ENCODE assay signal across 9 cellular contexts in the genomic region with DNA sequence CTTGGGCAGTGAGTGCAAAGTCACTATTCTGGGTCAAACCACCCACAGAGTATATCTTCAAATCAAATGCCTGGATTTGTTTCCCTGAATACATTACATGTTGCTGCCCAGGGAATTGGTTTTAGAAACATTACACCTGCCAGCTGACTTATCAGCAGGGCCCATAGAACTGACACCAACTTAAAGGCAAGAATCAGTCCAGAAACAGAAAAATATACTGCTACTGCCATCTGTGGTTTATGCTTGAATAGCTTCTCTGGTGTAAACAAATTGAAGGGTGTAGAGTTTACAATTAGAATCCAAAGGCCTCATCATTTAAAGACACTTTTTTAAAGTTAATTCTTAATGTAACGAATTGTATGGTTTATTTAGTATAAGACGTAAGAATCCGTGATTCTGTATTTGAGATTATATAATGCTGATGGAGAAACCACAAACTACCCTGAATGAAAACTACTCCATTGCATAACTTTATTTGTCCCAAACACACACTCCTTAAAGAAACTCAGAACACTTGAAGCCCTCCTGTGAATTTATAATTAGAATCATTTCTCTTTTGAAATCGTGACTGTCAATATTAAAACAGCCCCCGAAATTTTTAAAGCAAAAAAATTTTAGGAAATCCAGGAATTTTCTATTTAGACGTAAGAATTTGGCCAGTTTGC. TPM values are rescaled to one million over a fixed set of nuclear protein-coding genes. Genes with fewer than 3 reads are reported as not detected.
DNase-seq lines count a peak whose midpoint lies in the region; ATAC-seq, FAIRE-seq and TF ChIP-seq lines count a peak whose summit lies in the region.
"Had no signal": no experiment of that assay in that cellular context is flagged by ENCODE, and none has a peak within 500 bp of the region (broad histone marks: within the 10 kb centered on the region; RNA-seq: fewer than 3 reads in every experiment).

No MANE protein-coding gene starts in this region.

- H3K36me3 ChIP-seq in heart left ventricle (no peaks in the 10 kb centered on the region), H1 (ENCODE audit: control insufficient read depth in 2 of 4, insufficient read depth in 4 of 4, low read length in 3 of 4) (no peaks in the 10 kb centered on the region), upper lobe of left lung (no peaks in the 10 kb centered on the region)

- peak; percentile 40 to 51 for TF ChIP-seq RAD21 in H1 (IDR thresholded peaks at IDR 0.05 in 1 of 2, conservative IDR thresholded peaks at IDR 0.05 in 1 of 2; ENCODE audit: low read depth in 2 of 2, low read length in 2 of 2)

- no peak for TF ChIP-seq EP300 in H1 (IDR thresholded peaks at IDR 0.05; ENCODE audit: borderline replicate concordance in 1 of 2, low read depth in 2 of 2, low read length in 2 of 2)
- TF ChIP-seq EP300 in upper lobe of left lung (IDR thresholded peaks at IDR 0.05), result no peak

- intact Hi-C loops in heart left ventricle (cut with DNase I) (loop anchor here in 1 of 10 donors (10.0 kb wide), 1 partner anchor 480 kb away; the partner anchor contains the start of gene HSPA5), Right ventricle myocardium inferior (cut with DNase I) (no loop called here)

- H2AFZ ChIP-seq in H1 (ENCODE audit: low read length), result no peak overlapping the region

- no peak overlapping the region for H2BK12ac ChIP-seq in H1 (ENCODE audit: low read depth, low read length)

- no peak overlapping the region; a peak in 1 of 4 replicates for H3K4me2 ChIP-seq in H1 (ENCODE audit: insufficient read depth in 1 of 2, low read depth in 2 of 2, low read length in 2 of 2)

- H3K27me3 ChIP-seq in heart left ventricle, result peaks cover 0 to 41% (median 8%) of the 10 kb centered on the region in 9 donors
- H3K27me3 ChIP-seq in H1 (replicated peaks in 1 of 4; ENCODE audit: control insufficient read depth in 3 of 4, extremely low read depth in 1 of 4, insufficient read depth in 3 of 4, low read length in 3 of 4), result no peaks in the 10 kb centered on the region
- peaks cover 0 to under 1% (median 0%) of the 10 kb centered on the region in 4 donors for H3K27me3 ChIP-seq in upper lobe of left lung

- H3K4ac ChIP-seq in H1 (replicated peaks; ENCODE audit: insufficient read length, low read depth, low read length), result no peak overlapping the region

- no peak overlapping the region for H3K14ac ChIP-seq in H1 (ENCODE audit: insufficient read length)

- peak in 7 of 12 donors; percentile 9 to 33 (median 29) for TF ChIP-seq CTCF in heart left ventricle (IDR thresholded peaks at IDR 0.05)
- TF ChIP-seq CTCF in H1 (IDR thresholded peaks at IDR 0.05; ENCODE audit: control extremely low read depth in 1 of 3, insufficient read depth in 1 of 3, low read depth in 1 of 3, low read length in 3 of 3), result peak in 2 of 3 experiments; percentile 23 to 44; a peak in 2 of 4 replicates
- peak in 4 of 6 experiments; percentile 12 to 29 (median 16) for TF ChIP-seq CTCF in upper lobe of left lung (IDR thresholded peaks at IDR 0.05)

- WGBS in heart left ventricle, 4 donors, result 76 to 83% (median 81%) methylated on average over 6 of the region's 6 CpGs
- WGBS in H1 (ENCODE audit: extremely low coverage in 1 of 2, insufficient coverage in 1 of 2, insufficient read length in 1 of 2, insufficient replicate concordance in 2 of 2, low coverage in 1 of 2, low lambda C conversion rate in 2 of 2, missing lambda C conversion rate in 1 of 2), 2 experiments, result 31% methylated on average over 6 of the region's 6 CpGs; no CpG with 5 or more reads in 1 of the 2 experiments
- WGBS in upper lobe of left lung, 2 donors, result 58 to 67% methylated on average over 6 of the region's 6 CpGs

- H3K23ac ChIP-seq in H1 (ENCODE audit: insufficient read length), result no peak overlapping the region

- no peak overlapping the region for H3K18ac ChIP-seq in H1 (ENCODE audit: extremely low read depth, low read length)

- H3K9ac ChIP-seq in H1 (replicated peaks in 1 of 4; ENCODE audit: extremely low read depth in 1 of 4, low read depth in 3 of 4, low read length in 3 of 4), result no peak overlapping the region

- DNase-seq in heart left ventricle (no peak), Right ventricle myocardium inferior (ENCODE audit: missing footprints) (no peak), NCI-H2107 treated with DMSO at 0.1 percent for 48 hours (lab: John Stamatoyannopoulos, UW; ENCODE audit: unreplicated experiment) (peak; percentile 84), H1 (ENCODE audit: low read depth in 1 of 2, low spot score in 2 of 2) (no peak), upper lobe of left lung (no peak), cortex of kidney (lab: John Stamatoyannopoulos, UW) (no peak), DMS114 treated with DMSO at 0.1 percent for 48 hours (lab: John Stamatoyannopoulos, UW; ENCODE audit: unreplicated experiment) (no peak)
- DNase-seq: NCI-H774 had no signal

- H3K4me1 ChIP-seq in heart left ventricle (peaks cover 0 to 27% (median 6%) of the 10 kb centered on the region in 12 donors), H1 (replicated peaks in 1 of 4; ENCODE audit: control insufficient read depth in 3 of 4, insufficient read depth in 4 of 4, low read length in 3 of 4) (peaks cover 4 to 40% (median 20%) of the 10 kb centered on the region in 4 experiments; a peak in 6 of 7 replicates), upper lobe of left lung (peaks cover 6 to 15% (median 9%) of the 10 kb centered on the region in 4 donors)

- H3K9me3 ChIP-seq in heart left ventricle (no peaks in the 10 kb centered on the region), H1 (ENCODE audit: insufficient read depth in 2 of 2, low read depth in 1 of 2, low read length in 1 of 2) (no peaks in the 10 kb centered on the region), upper lobe of left lung (no peaks in the 10 kb centered on the region)

- TF ChIP-seq POLR2A in heart left ventricle (IDR thresholded peaks at IDR 0.05) (no peak), H1 (IDR thresholded peaks at IDR 0.05; ENCODE audit: control extremely low read depth in 1 of 2, low read depth in 2 of 2, low read length in 2 of 2) (no peak), upper lobe of left lung (IDR thresholded peaks at IDR 0.05) (no peak)

- H3K79me1 ChIP-seq in H1 (ENCODE audit: low read depth, low read length), result no peaks in the 10 kb centered on the region

- POLR2A ChIA-PET in H1 (lab: Charles Lee; ENCODE audit: partially characterized antibody), result interaction anchor here (0.7 to 1.1 kb wide), 5 partner anchors 13 to 460 kb away, joined by 3 read pairs; partner anchors contain the start of gene OLFML2A

- no peak overlapping the region for H4K5ac ChIP-seq in H1 (ENCODE audit: insufficient read length, low read depth, low read length)

- no peak overlapping the region for H2AK5ac ChIP-seq in H1 (ENCODE audit: low read depth, low read length)

- H3K23me2 ChIP-seq in H1 (ENCODE audit: low read depth, low read length), result peaks cover 5% of the 10 kb centered on the region

- no peak overlapping the region for H2BK15ac ChIP-seq in H1 (ENCODE audit: low read length)

- CTCF ChIA-PET in H1 (lab: Charles Lee; ENCODE audit: partially characterized antibody), result interaction anchor here (0.7 to 4.6 kb wide), 33 partner anchors 8 to 315 kb away, joined by 3 to 39 read pairs (median 4); partner anchors contain the start of genes ADGRD2, OLFML2A and WDR38

- H4K91ac ChIP-seq in H1 (replicated peaks; ENCODE audit: insufficient read length, low read length), result no peak overlapping the region

- ATAC-seq in heart left ventricle (peak in 1 of 4 donors; percentile 41), Right ventricle myocardium inferior (no peak), upper lobe of left lung (ENCODE audit: low FRiP score in 2 of 2) (peak in 1 of 2 donors; percentile 34), GM18519 (IDR thresholded peaks at IDR 0.05; ENCODE audit: low FRiP score, unreplicated experiment) (no peak)

- H2BK20ac ChIP-seq in H1 (ENCODE audit: low read length), result no peak overlapping the region

- no peak overlapping the region for H3K56ac ChIP-seq in H1 (replicated peaks; ENCODE audit: insufficient read length, low read depth, low read length)

- no peak overlapping the region for H3K4me3 ChIP-seq in heart left ventricle
- H3K4me3 ChIP-seq in H1 (ENCODE audit: extremely low read depth in 1 of 4, insufficient read depth in 2 of 4, low read depth in 3 of 4, low read length in 4 of 4), result peak overlapping the region in 1 of 4 experiments; percentile 86; a peak in 2 of 8 replicates
- H3K4me3 ChIP-seq in upper lobe of left lung, result no peak overlapping the region

- H3K79me2 ChIP-seq in H1 (ENCODE audit: control insufficient read depth in 1 of 2, insufficient read depth in 2 of 2, low read length in 2 of 2), result peaks cover 0 to 95% of the 10 kb centered on the region in 2 experiments; a peak in 3 of 4 replicates

- H2BK120ac ChIP-seq in H1 (replicated peaks; ENCODE audit: low read depth, low read length), result no peak overlapping the region

- H2BK5ac ChIP-seq in H1 (ENCODE audit: low read depth, low read length), result no peak overlapping the region

- H3K27ac ChIP-seq in heart left ventricle, result no peak overlapping the region
- H3K27ac ChIP-seq in H1 (ENCODE audit: low read depth, low read length), result no peak overlapping the region
- H3K27ac ChIP-seq in upper lobe of left lung, result peak overlapping the region in 1 of 4 donors; percentile 18

- FAIRE-seq in H1 (lab: Jason Lieb, UNC), result no peak

- no peak overlapping the region for H4K8ac ChIP-seq in H1 (ENCODE audit: extremely low read depth, insufficient read depth, low read length)

- H4K20me1 ChIP-seq in H1 (replicated peaks in 1 of 2; ENCODE audit: control insufficient read depth in 1 of 2, insufficient read depth in 2 of 2, low read length in 2 of 2), result peaks cover 10 to 12% of the 10 kb centered on the region in 2 experiments

RNA-seq across cellular contexts. Expression of gene NR6A1, which starts 6.2 kb away (rescaled TPM):
- total RNA-seq in heart left ventricle, result 1 to 10 TPM; 1.1 to 5.7 (median 1.6) TPM
- polyA plus RNA-seq in heart left ventricle, result under 1 TPM; 0.65 to 0.84 TPM
- total RNA-seq in Right ventricle myocardium inferior, result 1.2 TPM
- 232 and 237 TPM in 2 replicates for total RNA-seq in H1 (2021; fragmentation: NEBNext Ultra II Directional; extraction: Animal tissue kit (Norgen Biotek cat#: 25700))
- 77.0 and 93.2 TPM in 2 replicates for polyA plus RNA-seq in H1 (2011; rRNA removed)
- polyA plus RNA-seq in H1 (2011; cell fraction: cytosol; rRNA removed), result 72.8 TPM
- 59.1 TPM for polyA plus RNA-seq in H1 (2011; cell fraction: nucleus; rRNA removed)
- polyA plus RNA-seq in H1 (2012, experiment 1 of 2), result 99.2 to 116 TPM (median 108 TPM) in 4 replicates
- 69.6 TPM for polyA plus RNA-seq in H1 (2012, experiment 2 of 2)
- polyA plus RNA-seq in H1 (2013, experiment 1 of 2), result 88.5 TPM
- polyA plus RNA-seq in H1 (2013, experiment 2 of 2), result 92.9 TPM
- polyA minus RNA-seq in H1 (2011; rRNA and poly(A)+ RNA removed), result 505 and 571 TPM in 2 replicates
- 196 TPM for polyA minus RNA-seq in H1 (2011; cell fraction: cytosol; rRNA and poly(A)+ RNA removed)
- 104 TPM for polyA minus RNA-seq in H1 (2011; cell fraction: nucleus; rRNA and poly(A)+ RNA removed)
- total RNA-seq in upper lobe of left lung, result 10 to 100 TPM in 2 of 6 donors, 1 to 10 TPM in 4; 4.2 to 34.6 (median 8.2) TPM

RNA-seq across cellular contexts. Expression of gene OLFML2A, which starts 12.0 kb away (rescaled TPM):
- total RNA-seq in heart left ventricle, result 10 to 100 TPM; 15.5 to 71.1 (median 37.3) TPM
- polyA plus RNA-seq in heart left ventricle, result 1 to 10 TPM; 8.5 to 9.9 TPM
- total RNA-seq in Right ventricle myocardium inferior, result 27.3 TPM
- total RNA-seq in H1 (2021; fragmentation: NEBNext Ultra II Directional; extraction: Animal tissue kit (Norgen Biotek cat#: 25700)), result 11.4 and 11.5 TPM in 2 replicates
- 7.8 and 8.7 TPM in 2 replicates for polyA plus RNA-seq in H1 (2011; rRNA removed)
- polyA plus RNA-seq in H1 (2011; cell fraction: cytosol; rRNA removed), result 4.7 TPM
- polyA plus RNA-seq in H1 (2011; cell fraction: nucleus; rRNA removed), result 5.7 TPM
- 5.8 to 9.0 TPM (median 7.0 TPM) in 4 replicates for polyA plus RNA-seq in H1 (2012, experiment 1 of 2)
- polyA plus RNA-seq in H1 (2012, experiment 2 of 2), result 6.6 TPM
- polyA plus RNA-seq in H1 (2013, experiment 1 of 2), result 15.9 TPM
- 14.8 TPM for polyA plus RNA-seq in H1 (2013, experiment 2 of 2)
- 5.5 and 6.7 TPM in 2 replicates for polyA minus RNA-seq in H1 (2011; rRNA and poly(A)+ RNA removed)
- 14.4 TPM for polyA minus RNA-seq in H1 (2011; cell fraction: cytosol; rRNA and poly(A)+ RNA removed)
- 5.1 TPM for polyA minus RNA-seq in H1 (2011; cell fraction: nucleus; rRNA and poly(A)+ RNA removed)
- total RNA-seq in upper lobe of left lung, result 10 to 100 TPM in 4 of 6 donors, 1 to 10 TPM in 2; 4.2 to 35.6 (median 12.2) TPM
